Comparison of ENCODE assay signal across 8 cellular contexts in genomic region chr22:31496735-31497146, GRCh38. TPM values are rescaled to one million over a fixed set of nuclear protein-coding genes. Genes with fewer than 3 reads are reported as not detected.
DNase-seq lines count a peak whose midpoint lies in the region; ATAC-seq and TF ChIP-seq lines count a peak whose summit lies in the region.

No MANE protein-coding gene starts in this region.

- peak overlapping the region; percentile 96 to 97 (median 97) for H3K4me3 Mint-ChIP-seq in T-cell

- no peaks in the 10 kb centered on the region for H3K9me3 Mint-ChIP-seq in T-cell

- CTCF ChIA-PET in T-cell (lab: Charles Lee), result no interaction called here

- ATAC-seq in GM18505 (IDR thresholded peaks at IDR 0.05; ENCODE audit: unreplicated experiment) (peak; percentile 14), HG02981 (IDR thresholded peaks at IDR 0.05; ENCODE audit: unreplicated experiment) (peak; percentile 8), T-cell (replicated peaks in 1 of 4) (peak; percentile 21 to 45 (median 40)), GM18868 (IDR thresholded peaks at IDR 0.05; ENCODE audit: unreplicated experiment) (no peak)

- H3K27me3 Mint-ChIP-seq in T-cell, result no peaks in the 10 kb centered on the region

- H3K4me1 Mint-ChIP-seq in T-cell, result peaks cover 26 to 51% (median 48%) of the 10 kb centered on the region in 3 donors

- intact Hi-C loops in lower leg skin (cut with DNase I; ENCODE audit: low total_unique reads), result loop anchor here (10.0 kb wide), 1 partner anchor 152 kb away; the partner anchor contains the start of gene PATZ1

- peak overlapping the region; percentile 95 to 98 for H3K27ac Mint-ChIP-seq in T-cell

- 0 to 1% methylated on average over 21 to 25 of the region's 30 CpGs for WGBS in lower leg skin, 2 donors

- POLR2A ChIA-PET in T-cell (lab: Charles Lee), result no interaction called here

- TF ChIP-seq POLR2A in GM18505 (IDR thresholded peaks at IDR 0.05; ENCODE audit: borderline replicate concordance, extremely low read depth, insufficient read depth, insufficient read length) (no peak), lower leg skin (IDR thresholded peaks at IDR 0.05) (no peak)

- H3K4me3 ChIP-seq in cardiac fibroblast (replicated peaks in 1 of 2; ENCODE audit: low read depth in 2 of 2, low read length in 2 of 2) (peak overlapping the region; percentile 88 to 97), lower leg skin (ENCODE audit: low read depth, poor library complexity, severe bottlenecking) (peak overlapping the region; percentile 59)

- DNase-seq in T-cell (peak in 30 of 34 experiments; percentile 19 to 59 (median 39)), cardiac fibroblast (ENCODE audit: low read depth in 2 of 2) (peak in 1 of 2 donors; percentile 22), lower leg skin (ENCODE audit: low spot score in 2 of 2) (peak in 1 of 2 donors; percentile 90), cerebellar cortex (ENCODE audit: low spot score) (no peak)
- peak; percentile 15 for DNase-seq in stimulated activated CD8-positive, alpha-beta memory T cell treated with anti-CD3 and anti-CD28 coated beads, Interleukin-4, amount 100 ng/mL, for 24 hours (ENCODE audit: low read depth)

- H3K36me3 Mint-ChIP-seq in T-cell, result peaks cover 1% of the 10 kb centered on the region

- TF ChIP-seq CTCF in cardiac fibroblast (IDR thresholded peaks at IDR 0.05; ENCODE audit: low read depth, low read length) (no peak), lower leg skin (IDR thresholded peaks at IDR 0.05) (no peak)

RNA-seq across cellular contexts. Expression of gene SFI1, which starts 0.4 kb away (rescaled TPM):
- total RNA-seq in T-cell, result 100 to 1,000 TPM; 284 to 383 (median 304) TPM
- total RNA-seq in lower leg skin, result 10 to 100 TPM; 24.2 to 66.4 (median 32.2) TPM

RNA-seq across cellular contexts. Expression of gene EIF4ENIF1, which starts 7.1 kb away (rescaled TPM):
- 10 to 100 TPM; 25.4 to 39.0 (median 29.0) TPM for total RNA-seq in T-cell
- 10 to 100 TPM; 14.7 to 20.8 (median 16.9) TPM for total RNA-seq in lower leg skin

Comparison
In these comparisons a context has a peak if more than half of its experiments do, and no peak if none do; other contexts are left out.
1. RNA of gene SFI1, which starts 0.4 kb away (total RNA-seq): 284 to 383 TPM in T-cell; 24.2 to 66.4 TPM in lower leg skin; every median in the first group is over 4 times any median in the second.